In genomic region chr5:54544044-54544443, GRCh38 we compare ENCODE assay signal across 27 cellular contexts.
"Had no signal": no experiment of that assay in that cellular context is flagged by ENCODE, and none has a peak within 500 bp of the region (broad histone marks: within the 10 kb centered on the region; RNA-seq: fewer than 3 reads in every experiment).

No MANE protein-coding gene starts in this region.

- FAIRE-seq: frontal cortex had no signal

- H3K4me3 Mint-ChIP-seq: dendritic cell treated with granulocyte-macrophage colony-stimulating factor and Interleukin-4, amounts not matched to agents 40 ng/mL and 50 ng/mL, for 4 days; endodermal cell; naive thymus-derived CD4-positive, alpha-beta T cell; stimulated activated naive CD8-positive, alpha-beta T cell treated with anti-CD3 and anti-CD28 coated beads, Interleukin-15, amount 100 ng/mL, for 72 hours had no signal

- DNase-seq: central memory CD4-positive, alpha-beta T cell; colonic mucosa; effector CD8-positive, alpha-beta T cell; endodermal cell; left colon; left ventricle myocardium superior; mesendoderm; midbrain; naive thymus-derived CD4-positive, alpha-beta T cell; stimulated activated CD4-positive, alpha-beta T cell treated with anti-CD3 and anti-CD28 coated beads, Interleukin-12 subunit alpha, Interleukin-12 subunit beta, amount 100 ng/mL, for 4 hours; stimulated activated CD4-positive, alpha-beta T cell treated with anti-CD3 and anti-CD28 coated beads, Interleukin-1b, Interleukin-23, amount 100 ng/mL, for 48 hours; stimulated activated CD4-positive, alpha-beta T cell treated with anti-CD3 and anti-CD28 coated beads, Interleukin-4, amount 100 ng/mL, for 1 hour; stimulated activated CD8-positive, alpha-beta memory T cell treated with anti-CD3 and anti-CD28 coated beads, Interleukin-4, amount 100 ng/mL, for 48 hours; stimulated activated naive CD4-positive, alpha-beta T cell; stimulated activated naive CD8-positive, alpha-beta T cell treated with anti-CD3 and anti-CD28 coated beads, Interleukin-15, amount 100 ng/mL, for 72 hours; transverse colon; upper lobe of right lung; uterus had no signal

- H3K4me3 ChIP-seq: colonic mucosa, lung, smooth muscle cell, suprapubic skin, transverse colon, upper lobe of right lung, uterus had no signal

- H3K4me1 ChIP-seq: uterus had no signal

- ATAC-seq: left colon; left ventricle myocardium superior; naive thymus-derived CD4-positive, alpha-beta T cell; sciatic nerve; stimulated activated naive CD8-positive, alpha-beta T cell treated with anti-CD3 and anti-CD28 coated beads, Interleukin-15, amount 100 ng/mL, for 72 hours; upper lobe of right lung had no signal

- H3K27me3 Mint-ChIP-seq: dendritic cell treated with granulocyte-macrophage colony-stimulating factor and Interleukin-4, amounts not matched to agents 40 ng/mL and 50 ng/mL, for 4 days; naive thymus-derived CD4-positive, alpha-beta T cell; progenitor cell of endocrine pancreas; stimulated activated naive CD8-positive, alpha-beta T cell treated with anti-CD3 and anti-CD28 coated beads, Interleukin-15, amount 100 ng/mL, for 72 hours had no signal

- H2AFZ ChIP-seq: parathyroid adenoma had no signal

- H3K27me3 ChIP-seq: colonic mucosa, suprapubic skin, transverse colon, upper lobe of right lung, uterus had no signal

- H3K9me3 ChIP-seq: colonic mucosa, suprapubic skin, transverse colon, upper lobe of right lung, uterus had no signal

- H3K9ac ChIP-seq: parathyroid adenoma had no signal

- H3K27ac Mint-ChIP-seq: dendritic cell treated with granulocyte-macrophage colony-stimulating factor and Interleukin-4, amounts not matched to agents 40 ng/mL and 50 ng/mL, for 4 days; endodermal cell; naive thymus-derived CD4-positive, alpha-beta T cell; progenitor cell of endocrine pancreas; stimulated activated naive CD8-positive, alpha-beta T cell treated with anti-CD3 and anti-CD28 coated beads, Interleukin-15, amount 100 ng/mL, for 72 hours had no signal

- H3K27ac ChIP-seq: colonic mucosa, epithelial cell of prostate, parathyroid adenoma, suprapubic skin, transverse colon, upper lobe of right lung, uterus had no signal

- H3K4me2 ChIP-seq: smooth muscle cell had no signal

- H3K9me3 Mint-ChIP-seq: dendritic cell treated with granulocyte-macrophage colony-stimulating factor and Interleukin-4, amounts not matched to agents 40 ng/mL and 50 ng/mL, for 4 days; endodermal cell; naive thymus-derived CD4-positive, alpha-beta T cell; stimulated activated naive CD8-positive, alpha-beta T cell treated with anti-CD3 and anti-CD28 coated beads, Interleukin-15, amount 100 ng/mL, for 72 hours had no signal

- H3K36me3 ChIP-seq: colonic mucosa, suprapubic skin, transverse colon, uterus had no signal
